22 cellular contexts compared by ENCODE assay signal in genomic region chr2:200687938-200688920, GRCh38.
"Had no signal": no experiment of that assay in that cellular context is flagged by ENCODE, and none has a peak within 500 bp of the region (broad histone marks: within the 10 kb centered on the region; RNA-seq: fewer than 3 reads in every experiment).

No MANE protein-coding gene starts in this region.

- H3K9me3 Mint-ChIP-seq: activated B cell treated with CpG ODN at 0.5 μM for 24 hours; activated naive CD8-positive, alpha-beta T cell treated with anti-CD3 and anti-CD28 coated beads, Interleukin-2, amount 50 U/mL, for 24 hours; activated T-helper 1 cell treated with anti-CD3 and anti-CD28 coated beads, Interleukin-12 subunit alpha, Interleukin-12 subunit beta, Interleukin-2, Interleukin-4 antibody, amounts not matched to agents 30 ng/mL and 10 ng/mL and 1 ng/mL, durations not matched to agents 14 hours and 24 hours and 36 hours had no signal

- ATAC-seq: activated CD4-positive, alpha-beta T cell treated with anti-CD3 and anti-CD28 coated beads for 36 hours; activated naive CD8-positive, alpha-beta T cell treated with anti-CD3 and anti-CD28 coated beads, Interleukin-2, amount 50 U/mL, for 24 hours; heart right ventricle; left lung; stimulated activated naive CD8-positive, alpha-beta T cell treated with anti-CD3 and anti-CD28 coated beads, Interleukin-15, Interleukin-2, amounts not matched to agents 100 U/mL and 50 U/mL, for 24 hours; T-helper 17 cell had no signal

- H3K27me3 Mint-ChIP-seq: activated CD4-positive, alpha-beta T cell treated with anti-CD3 and anti-CD28 coated beads for 36 hours had no signal

- H3K36me3 Mint-ChIP-seq: brain, naive B cell, neural progenitor cell had no signal

- H3K4me3 Mint-ChIP-seq: activated B cell treated with CpG ODN at 0.5 μM for 24 hours; activated CD4-positive, alpha-beta T cell treated with anti-CD3 and anti-CD28 coated beads for 36 hours; activated naive CD8-positive, alpha-beta T cell treated with anti-CD3 and anti-CD28 coated beads, Interleukin-2, amount 50 U/mL, for 24 hours; activated T-helper 1 cell treated with anti-CD3 and anti-CD28 coated beads, Interleukin-12 subunit alpha, Interleukin-12 subunit beta, Interleukin-2, Interleukin-4 antibody, amounts not matched to agents 30 ng/mL and 10 ng/mL and 1 ng/mL, durations not matched to agents 14 hours and 24 hours and 36 hours; brain; naive B cell; neural progenitor cell; T-helper 17 cell had no signal

- H3K4me1 Mint-ChIP-seq: activated B cell treated with CpG ODN at 0.5 μM for 24 hours, brain, naive B cell, neural progenitor cell, T-helper 17 cell had no signal

- DNase-seq: activated B cell treated with CpG ODN at 0.5 μM for 24 hours; activated CD4-positive, alpha-beta T cell treated with anti-CD3 and anti-CD28 coated beads for 36 hours; activated CD4-positive, alpha-beta T cell treated with anti-CD3 and anti-CD28 coated beads, Interleukin-2, amount 50 U/mL, for 48 hours; activated gamma-delta T cell; activated naive CD4-positive, alpha-beta T cell treated with anti-CD3 and anti-CD28 coated beads, Interleukin-2, amount 50 U/mL, for 16 hours; activated naive CD8-positive, alpha-beta T cell treated with anti-CD3 and anti-CD28 coated beads, Interleukin-2, amount 50 U/mL, for 24 hours; aorta; central memory CD4-positive, alpha-beta T cell; colonic mucosa; heart right ventricle; kidney; left lung; naive B cell; spleen; stimulated activated CD4-positive, alpha-beta T cell treated with anti-CD3 and anti-CD28 coated beads, Interleukin-4, amount 100 ng/mL, for 24 hours; stimulated activated naive CD8-positive, alpha-beta T cell treated with anti-CD3 and anti-CD28 coated beads, Interleukin-15, Interleukin-2, amounts not matched to agents 100 U/mL and 50 U/mL, for 24 hours; SW 1271; T-helper 17 cell; tibial artery had no signal

- H3K27ac Mint-ChIP-seq: activated B cell treated with CpG ODN at 0.5 μM for 24 hours; activated CD4-positive, alpha-beta T cell treated with anti-CD3 and anti-CD28 coated beads for 36 hours; activated naive CD8-positive, alpha-beta T cell treated with anti-CD3 and anti-CD28 coated beads, Interleukin-2, amount 50 U/mL, for 24 hours; brain; naive B cell; neural progenitor cell; T-helper 17 cell had no signal

- H3K27ac ChIP-seq: colonic mucosa, heart right ventricle, left lung, neural progenitor cell, spleen, tibial artery had no signal
